Comparison of ENCODE assay signal across 8 cellular contexts in the genomic region with DNA sequence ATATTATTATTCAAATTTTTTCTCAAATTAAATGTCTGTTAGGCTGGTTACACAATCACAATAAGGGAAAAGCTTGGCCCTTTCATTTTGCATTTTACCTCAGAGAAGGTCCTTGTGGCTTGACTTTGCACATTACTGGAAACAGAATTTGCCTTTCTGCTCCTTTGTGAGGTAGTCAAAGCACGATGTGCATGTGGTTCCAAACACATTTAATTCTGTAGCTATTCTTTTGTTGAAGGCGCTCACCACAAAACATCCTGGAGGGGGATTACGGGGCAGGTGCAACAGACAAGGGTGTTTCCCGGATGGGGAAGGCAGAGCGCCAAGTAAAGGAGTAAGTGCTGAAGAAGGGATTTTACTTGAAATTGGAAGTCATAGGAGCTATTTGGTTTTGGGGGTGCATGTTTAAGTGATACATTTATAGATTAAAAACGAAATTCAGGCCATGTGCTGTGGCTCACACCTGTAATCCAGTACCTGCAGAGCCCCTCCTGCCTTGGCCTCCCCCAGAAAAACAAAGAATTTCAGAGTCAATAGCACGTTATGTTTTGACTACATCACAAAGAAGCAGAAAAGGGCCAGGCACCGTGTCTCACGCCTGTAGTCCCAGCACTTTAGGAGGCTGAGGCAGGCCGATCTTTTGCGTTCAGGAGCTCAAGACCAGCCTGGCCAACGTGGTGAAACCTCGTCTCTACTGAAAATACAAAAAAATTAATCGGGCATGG. TPM values are rescaled to one million over a fixed set of nuclear protein-coding genes. Genes with fewer than 3 reads are reported as not detected.
DNase-seq lines count a peak whose midpoint lies in the region; ATAC-seq lines count a peak whose summit lies in the region.

No MANE protein-coding gene starts in this region.

- POLR2A ChIA-PET in T-cell (lab: Charles Lee), result interaction anchor here in 1 of 2 donors (0.5 to 0.7 kb wide), 2 partner anchors 28 to 75 kb away, joined by 5 to 6 read pairs; no protein-coding TSS in a partner anchor

- H3K9me3 Mint-ChIP-seq in T-cell, result peaks cover 0 to 4% (median 0%) of the 10 kb centered on the region in 3 donors

- H3K27me3 Mint-ChIP-seq in T-cell, result no peaks in the 10 kb centered on the region

- no peaks in the 10 kb centered on the region for H3K36me3 Mint-ChIP-seq in T-cell

- peak overlapping the region in 1 of 3 donors; percentile 12 for H3K4me3 Mint-ChIP-seq in T-cell

- peak overlapping the region; percentile 28 to 71 for H3K27ac Mint-ChIP-seq in T-cell

- CTCF ChIA-PET in T-cell (lab: Charles Lee), result interaction anchor here (0.6 to 1.4 kb wide), 5 partner anchors 89 to 233 kb away, joined by 3 to 4 read pairs (median 3); no protein-coding TSS in a partner anchor

- ATAC-seq in HG02678 (IDR thresholded peaks at IDR 0.05; ENCODE audit: unreplicated experiment) (peak; percentile 70), T-cell (replicated peaks in 1 of 4) (peak; percentile 57 to 98 (median 76))

- DNase-seq in NCI-H1092 treated with DMSO at 0.1 percent for 48 hours (lab: John Stamatoyannopoulos, UW) (peak; percentile 4), NCI-H1092 (lab: John Stamatoyannopoulos, UW) (no peak), T-cell (peak in 33 of 34 experiments; percentile 5 to 79 (median 53)), NCI-H187 treated with DMSO at 0.1 percent for 48 hours (lab: John Stamatoyannopoulos, UW) (no peak), ACHN (no peak), occipital lobe (lab: John Stamatoyannopoulos, UW) (no peak)
- peak; percentile 15 for DNase-seq in stimulated activated CD4-positive, alpha-beta T cell treated with anti-CD3 and anti-CD28 coated beads, Interleukin-4, amount 100 ng/mL, for 24 hours

- in situ Hi-C loops in ACHN (cut with HindIII; ENCODE audit: low pct_ligation_motif_present, low pct_unique_long_range_greater_than_20kb, low sequenced_read_pairs), result no loop called here

- H3K4me1 Mint-ChIP-seq in T-cell, result peaks cover 13 to 22% (median 14%) of the 10 kb centered on the region in 3 donors

RNA-seq across cellular contexts. Expression of gene TENT4B, which starts 31.2 kb away (rescaled TPM):
- total RNA-seq in T-cell, result 10 to 100 TPM; 20.2 to 31.9 (median 20.9) TPM
- 31.4 TPM for total RNA-seq in occipital lobe

RNA-seq across cellular contexts. Expression of gene HEATR3, which starts 56.1 kb away (rescaled TPM):
- total RNA-seq in T-cell, result 10 to 100 TPM; 17.0 to 28.4 (median 24.6) TPM
- 35.2 TPM for total RNA-seq in occipital lobe

Comparison
In these comparisons a context has a peak if more than half of its experiments do, and no peak if none do; other contexts are left out.
1. DNase-seq: peak in NCI-H1092 treated with DMSO at 0.1 percent for 48 hours (single experiment), T-cell (33 of 34) and stimulated activated CD4-positive, alpha-beta T cell treated with anti-CD3 and anti-CD28 coated beads, Interleukin-4, amount 100 ng/mL, for 24 hours (single experiment); none in NCI-H1092 (single experiment), NCI-H187 treated with DMSO at 0.1 percent for 48 hours (single experiment), ACHN (single experiment) and occipital lobe (single experiment).